Comparison of ENCODE assay signal across 9 cellular contexts in genomic region chr6:111087871-111088667, GRCh38. TPM values are rescaled to one million over a fixed set of nuclear protein-coding genes. Genes with fewer than 3 reads are reported as not detected.
DNase-seq lines count a peak whose midpoint lies in the region; TF ChIP-seq lines count a peak whose summit lies in the region.
"Had no signal": no experiment of that assay in that cellular context is flagged by ENCODE, and none has a peak within 500 bp of the region (broad histone marks: within the 10 kb centered on the region; RNA-seq: fewer than 3 reads in every experiment).

No MANE protein-coding gene starts in this region.

- no peaks in the 10 kb centered on the region for H3K79me2 ChIP-seq in parathyroid adenoma

- H3K4me1 ChIP-seq in esophagus muscularis mucosa (peaks cover 0 to 26% (median 23%) of the 10 kb centered on the region in 4 donors), parathyroid adenoma (peaks cover 4% of the 10 kb centered on the region), vagina (peaks cover 19% of the 10 kb centered on the region)

- H3K4me3 ChIP-seq in H7 (ENCODE audit: insufficient read depth, low read depth, low read length): peak overlapping the region; percentile 67
- peak overlapping the region; percentile 59 to 68 (median 62) for H3K4me3 ChIP-seq in esophagus muscularis mucosa
- peak overlapping the region; percentile 77 for H3K4me3 ChIP-seq in parathyroid adenoma (ENCODE audit: low read depth, low read length)
- H3K4me3 ChIP-seq in vagina: peak overlapping the region; percentile 52 to 58

- peaks cover 18% of the 10 kb centered on the region for H3K27me3 ChIP-seq in H7 (ENCODE audit: control insufficient read depth, insufficient read depth, low read length)
- H3K27me3 ChIP-seq in esophagus muscularis mucosa: peaks cover 0 to 59% (median 32%) of the 10 kb centered on the region in 4 donors
- no peaks in the 10 kb centered on the region for H3K27me3 ChIP-seq in parathyroid adenoma (ENCODE audit: control insufficient read depth, insufficient read depth, low read length)
- no peaks in the 10 kb centered on the region for H3K27me3 ChIP-seq in vagina

- intact Hi-C loops in esophagus muscularis mucosa (cut with DNase I) (no loop called here), vagina (cut with DNase I) (no loop called here)

- H3K9ac ChIP-seq in parathyroid adenoma: no peak overlapping the region

- peak overlapping the region; percentile 89 for H3K4me2 ChIP-seq in parathyroid adenoma (ENCODE audit: low read length)

- peak; percentile 3 for DNase-seq in EH (ENCODE audit: low read depth)
- peak; percentile 70 for DNase-seq in H7
- DNase-seq in NCI-H526 treated with DMSO at 0.1 percent for 48 hours (lab: John Stamatoyannopoulos, UW): peak; percentile 63
- peak; percentile 80 for DNase-seq in activated CD8-positive, alpha-beta memory T cell treated with anti-CD3 and anti-CD28 coated beads, Interleukin-2, amount 50 U/mL, for 48 hours
- no peak for DNase-seq in esophagus muscularis mucosa (ENCODE audit: extremely low spot score)
- DNase-seq in vagina (ENCODE audit: extremely low spot score in 2 of 2): no peak
- DNase-seq in NCI-H1436 treated with DMSO at 0.1 percent for 48 hours (lab: John Stamatoyannopoulos, UW): no peak

- TF ChIP-seq CTCF in esophagus muscularis mucosa (IDR thresholded peaks at IDR 0.05) (no peak), parathyroid adenoma (IDR thresholded peaks at IDR 0.05) (no peak), vagina (IDR thresholded peaks at IDR 0.05) (no peak)

- TF ChIP-seq POLR2A in esophagus muscularis mucosa (IDR thresholded peaks at IDR 0.05; ENCODE audit: low read depth): no peak
- no peak for TF ChIP-seq POLR2A in vagina (IDR thresholded peaks at IDR 0.05)

- no peaks in the 10 kb centered on the region for H3K36me3 ChIP-seq in H7 (replicated peaks; ENCODE audit: control insufficient read depth, insufficient read depth, low read length)
- no peaks in the 10 kb centered on the region for H3K36me3 ChIP-seq in esophagus muscularis mucosa
- H3K36me3 ChIP-seq in parathyroid adenoma (ENCODE audit: control insufficient read depth, insufficient read depth, low read length): no peaks in the 10 kb centered on the region
- no peaks in the 10 kb centered on the region for H3K36me3 ChIP-seq in vagina

- no peak for TF ChIP-seq EP300 in esophagus muscularis mucosa (IDR thresholded peaks at IDR 0.05)

- H3K9me3 ChIP-seq in esophagus muscularis mucosa (no peaks in the 10 kb centered on the region), parathyroid adenoma (ENCODE audit: control insufficient read depth, low read length) (no peaks in the 10 kb centered on the region), vagina (no peaks in the 10 kb centered on the region)

- WGBS in esophagus muscularis mucosa: 9% methylated on average over 21 of the region's 54 CpGs

- H2AFZ ChIP-seq in parathyroid adenoma: peak overlapping the region; percentile 91

- no peak overlapping the region for H3K27ac ChIP-seq in esophagus muscularis mucosa (replicated peaks in 1 of 4)
- H3K27ac ChIP-seq in parathyroid adenoma: peak overlapping the region; percentile 5
- no peak overlapping the region for H3K27ac ChIP-seq in vagina

RNA-seq across cellular contexts. Expression of gene SLC16A10, which starts 0.8 kb away (rescaled TPM):
- total RNA-seq in H7 (2014; rRNA removed; shearing (Covaris generic)): 5.1 and 7.9 TPM in 2 replicates
- total RNA-seq in esophagus muscularis mucosa: 1 to 10 TPM in 1 of 4 donors, under 1 TPM in 3; 0.45 to 5.3 (median 0.70) TPM
- 5.4 TPM for total RNA-seq in vagina
- total RNA-seq: RPMI7951 had no signal

Comparison
In these comparisons a context has a peak if more than half of its experiments do, and no peak if none do; other contexts are left out.
1. DNase-seq: peak in EH (single experiment), H7 (single experiment), NCI-H526 treated with DMSO at 0.1 percent for 48 hours (single experiment) and activated CD8-positive, alpha-beta memory T cell treated with anti-CD3 and anti-CD28 coated beads, Interleukin-2, amount 50 U/mL, for 48 hours (single experiment); none in esophagus muscularis mucosa (single experiment), vagina (0 of 2) and NCI-H1436 treated with DMSO at 0.1 percent for 48 hours (single experiment).
2. Peak in every context shown above with its lines, with median percentiles within 50 percentile points of each other: H3K4me3 ChIP-seq.